ENCODE assay signal across 1 cellular context in genomic region chr10:100033766-100034418, GRCh38.
A peak's percentile ranks its signal among the peaks of the same experiment; 100 is the strongest.
TF ChIP-seq lines count a peak whose summit lies in the region.

No MANE protein-coding gene starts in this region.

TF ChIP-seq in GM12878, 131 proteins besides CTCF, POLR2A, EP300 and RAD21:
- TF ChIP-seq TCF3 (IDR thresholded peaks at IDR 0.05; ENCODE audit: borderline replicate concordance, insufficient read depth, low read depth, low read length) = no peak
- no peak for TF ChIP-seq FOXK2 (IDR thresholded peaks at IDR 0.05)
- peak; percentile 47 for TF ChIP-seq JUNB (IDR thresholded peaks at IDR 0.05)
